Comparison of ENCODE assay signal across 8 cellular contexts in genomic region chr13:51452391-51453307, GRCh38. TPM values are rescaled to one million over a fixed set of nuclear protein-coding genes. Genes with fewer than 3 reads are reported as not detected.
DNase-seq lines count a peak whose midpoint lies in the region; ATAC-seq, FAIRE-seq and TF ChIP-seq lines count a peak whose summit lies in the region.

Gene INTS6, minus strand, starts transcription at chr13:51453036. Its CDS starts 511 bp downstream, at chr13:51452525.

- no peak for TF ChIP-seq CTCF in keratinocyte (optimal IDR thresholded peaks at IDR 0.05 in 1 of 3, IDR thresholded peaks at IDR 0.05 in 1 of 3, conservative IDR thresholded peaks at IDR 0.05 in 1 of 3; ENCODE audit: extremely low read depth in 1 of 3, insufficient read depth in 2 of 3, low read length in 3 of 3)

- peak within 1 kb of the TSS; percentile 92 for H3K27ac ChIP-seq in keratinocyte (ENCODE audit: control insufficient read depth, insufficient read depth, low read length)

- H3K27me3 ChIP-seq in keratinocyte (ENCODE audit: control insufficient read depth, extremely low read depth, insufficient read depth, low read length), result no peaks in the 10 kb centered on the region

- dilution Hi-C loops in keratinocyte (cut with MboI; ENCODE audit: extremely low pct_ligation_motif_present, low sequenced_read_pairs), result no loop called here

- H4K20me1 ChIP-seq in keratinocyte (ENCODE audit: control insufficient read depth, extremely low read depth, insufficient read depth, low read length), result no peaks in the 10 kb centered on the region

- no peaks in the 10 kb centered on the region for H3K9me1 ChIP-seq in keratinocyte (ENCODE audit: control insufficient read depth, extremely low read depth, insufficient read depth, low read length)

- peaks cover 21% of the 10 kb centered on the region for H3K79me2 ChIP-seq in keratinocyte (ENCODE audit: control insufficient read depth, insufficient read depth, low read length)

- peak; percentile 76 for ATAC-seq in HG03432 (IDR thresholded peaks at IDR 0.05; ENCODE audit: unreplicated experiment)

- DNase-seq in AG20443 (ENCODE audit: low spot score) (peak; percentile 99), NCI-H510A (lab: John Stamatoyannopoulos, UW) (peak; percentile 92), cerebellum (ENCODE audit: low spot score) (peak; percentile 99), keratinocyte (ENCODE audit: low read depth, low spot score) (peak; percentile 93)
- peak; percentile 99 for DNase-seq in activated CD4-positive, alpha-beta T cell treated with anti-CD3 and anti-CD28 coated beads for 1 hour
- peak; percentile 96 to 99 for DNase-seq in stimulated activated CD4-positive, alpha-beta T cell treated with anti-CD3 and anti-CD28 coated beads, Interleukin-15, amount 100 ng/mL, for 1 hour (ENCODE audit: low read depth in 1 of 2, low spot score in 1 of 2)

- peak within 1 kb of the TSS; percentile 89 for H2AFZ ChIP-seq in keratinocyte (ENCODE audit: control insufficient read depth, low read length)

- H3K36me3 ChIP-seq in keratinocyte (ENCODE audit: control insufficient read depth in 2 of 2, extremely low read depth in 1 of 2, insufficient read depth in 2 of 2, low read length in 2 of 2), result peaks cover 8 to 13% of the 10 kb centered on the region in 2 experiments

- no peaks in the 10 kb centered on the region for H3K9me3 ChIP-seq in keratinocyte (ENCODE audit: control insufficient read depth, low read depth, low read length)

- H3K4me1 ChIP-seq in keratinocyte (ENCODE audit: control insufficient read depth, extremely low read depth, insufficient read depth, low read length), result peaks cover 11% of the 10 kb centered on the region

- peak; percentile 100 for TF ChIP-seq POLR2A in GM19099 (IDR thresholded peaks at IDR 0.05; ENCODE audit: extremely low read depth, insufficient read length, low read depth)

- H3K4me3 ChIP-seq in keratinocyte (ENCODE audit: control insufficient read depth in 2 of 3, extremely low read depth in 1 of 3, insufficient read depth in 2 of 3, low read depth in 1 of 3, low read length in 3 of 3), result peak within 1 kb of the TSS; percentile 74 to 97 (median 93)

- H3K9ac ChIP-seq in keratinocyte (ENCODE audit: control insufficient read depth, extremely low read depth, insufficient read depth, low read length), result peak within 1 kb of the TSS; percentile 92

- FAIRE-seq in keratinocyte (lab: Jason Lieb, UNC), result peak; percentile 17

- peak within 1 kb of the TSS; percentile 100 for H3K4me2 ChIP-seq in keratinocyte (ENCODE audit: control insufficient read depth, extremely low read depth, insufficient read depth, low read depth, low read length)

RNA-seq across cellular contexts. Expression of gene INTS6, which starts in this region (rescaled TPM):
- 50.3 TPM for total RNA-seq in cerebellum
- polyA plus RNA-seq in keratinocyte, result 17.8 to 44.2 TPM (median 36.0 TPM) in 3 replicates
- 97.6 TPM for polyA plus RNA-seq in keratinocyte (2011; ENCODE audit: low read depth)
- polyA plus RNA-seq in keratinocyte (2011; cell fraction: cytosol; rRNA removed), result 17.0 and 64.7 TPM in 2 replicates
- 62.8 and 67.5 TPM in 2 replicates for polyA plus RNA-seq in keratinocyte (2011; cell fraction: nucleus; rRNA removed)
- polyA plus RNA-seq in keratinocyte (2012; ENCODE audit: low replicate concordance), result 16.8 and 33.2 TPM in 2 replicates
- 28.4 to 171 TPM (median 142 TPM) in 3 replicates for polyA minus RNA-seq in keratinocyte
- polyA minus RNA-seq in keratinocyte (2011; cell fraction: cytosol; rRNA and poly(A)+ RNA removed), result 30.3 TPM
- polyA minus RNA-seq in keratinocyte (2011; cell fraction: nucleus; rRNA and poly(A)+ RNA removed), result 79.8 and 174 TPM in 2 replicates

Comparison
In these comparisons a context has a peak if more than half of its experiments do, and no peak if none do; other contexts are left out.
1. Peak in every context shown above with its lines: DNase-seq, ATAC-seq, H3K4me3 ChIP-seq and H3K27ac ChIP-seq.